In genomic region chr1:79744746-79745145, GRCh38 we compare ENCODE assay signal across 27 cellular contexts.
"Had no signal": no experiment of that assay in that cellular context is flagged by ENCODE, and none has a peak within 500 bp of the region (broad histone marks: within the 10 kb centered on the region; RNA-seq: fewer than 3 reads in every experiment).

No MANE protein-coding gene starts in this region.

- H3K4me2 ChIP-seq: hepatocyte had no signal

- DNase-seq: activated B cell treated with CpG ODN at 0.5 μM for 24 hours; activated CD4-positive, alpha-beta T cell treated with anti-CD3 and anti-CD28 coated beads for 48 hours; activated CD4-positive, alpha-beta T cell treated with anti-CD3 and anti-CD28 coated beads, Interleukin-2, amount 50 U/mL, for 1 hour; activated CD4-positive, alpha-beta T cell treated with anti-CD3 and anti-CD28 coated beads, Interleukin-2, amount 50 U/mL, for 48 hours; activated CD8-positive, alpha-beta memory T cell treated with anti-CD3 and anti-CD28 coated beads for 24 hours; activated CD8-positive, alpha-beta T cell treated with anti-CD3 and anti-CD28 coated beads for 36 hours; activated effector memory CD4-positive, alpha-beta T cell treated with Interleukin-2 at 50 U/mL for 16 hours; activated gamma-delta T cell treated with Interleukin-2 at 50 U/mL for 16 hours; activated naive CD4-positive, alpha-beta T cell treated with anti-CD3 and anti-CD28 coated beads, Interleukin-2, amount 50 U/mL, for 16 hours; activated naive CD4-positive, alpha-beta T cell treated with Interleukin-2 at 50 U/mL for 16 hours; activated T-cell treated with anti-CD3 and anti-CD28 coated beads, Interleukin-2, amount 50 U/mL, for 4 hours; amniotic stem cell; anterior cingulate cortex; brain microvascular endothelial cell; caudate nucleus; cortex of kidney; dermis blood vessel endothelial cell; effector CD4-positive, alpha-beta T cell; effector memory CD8-positive, alpha-beta T cell; esophagus squamous epithelium; foreskin melanocyte; heart right ventricle; T1000; WERI-Rb-1 had no signal

- H3K27ac ChIP-seq: brain microvascular endothelial cell, epithelial cell of prostate, esophagus squamous epithelium, gastroesophageal sphincter, heart right ventricle, hepatocyte, WERI-Rb-1 had no signal

- H3K4me1 ChIP-seq: esophagus squamous epithelium, gastroesophageal sphincter, heart right ventricle had no signal

- H3K79me2 ChIP-seq: hepatocyte had no signal

- H2AFZ ChIP-seq: hepatocyte had no signal

- H3K9me3 ChIP-seq: esophagus squamous epithelium, gastroesophageal sphincter had no signal

- H3K4me3 ChIP-seq: esophagus squamous epithelium, gastroesophageal sphincter, heart right ventricle, hepatocyte had no signal

- H3K36me3 ChIP-seq: brain microvascular endothelial cell, esophagus squamous epithelium, gastroesophageal sphincter, heart right ventricle, WERI-Rb-1 had no signal

- H3K27me3 ChIP-seq: brain microvascular endothelial cell, esophagus squamous epithelium, gastroesophageal sphincter, heart right ventricle, hepatocyte had no signal
